In genomic region chr18:8279348-8279747, GRCh38 we compare ENCODE assay signal across 26 cellular contexts.
"Had no signal": no experiment of that assay in that cellular context is flagged by ENCODE, and none has a peak within 500 bp of the region (broad histone marks: within the 10 kb centered on the region; RNA-seq: fewer than 3 reads in every experiment).

No MANE protein-coding gene starts in this region.

- H3K27ac ChIP-seq: coronary artery, esophagus squamous epithelium, gastrocnemius medialis, heart left ventricle, hepatocyte, sigmoid colon, stomach, vagina had no signal

- DNase-seq: dermis blood vessel endothelial cell; effector memory CD4-positive, alpha-beta T cell; erythroblast; esophagus squamous epithelium; gastrocnemius medialis; heart left ventricle; kidney; mesenchymal stem cell; midbrain; naive thymus-derived CD4-positive, alpha-beta T cell; nucleus accumbens; right cardiac atrium; sigmoid colon; stimulated activated CD4-positive, alpha-beta T cell treated with anti-CD3 and anti-CD28 coated beads, Interleukin-2, amount 100 ng/mL, for 24 hours; stimulated activated CD4-positive, alpha-beta T cell treated with anti-CD3 and anti-CD28 coated beads, Interleukin-4, amount 100 ng/mL, for 24 hours; stimulated activated naive CD4-positive, alpha-beta T cell treated with Interleukin-2 at 50 U/mL for 16 hours; stomach; thyroid gland; trophoblast cell had no signal

- H3K36me3 ChIP-seq: esophagus squamous epithelium, gastrocnemius medialis, sigmoid colon, stomach, thyroid gland, vagina had no signal

- H3K4me1 ChIP-seq: esophagus squamous epithelium, sigmoid colon, vagina had no signal

- H3K27me3 ChIP-seq: esophagus squamous epithelium, gastrocnemius medialis, heart left ventricle, hepatocyte, sigmoid colon, stomach, thyroid gland, vagina had no signal

- FAIRE-seq: endometrium, kidney had no signal

- H3K4me3 Mint-ChIP-seq: naive thymus-derived CD4-positive, alpha-beta T cell; nephron; stimulated activated effector memory CD8-positive, alpha-beta T cell treated with anti-CD3 and anti-CD28 coated beads, Interleukin-12 subunit alpha, Interleukin-12 subunit beta, amount 100 ng/mL, for 72 hours had no signal

- H3K4me3 ChIP-seq: coronary artery, esophagus squamous epithelium, gastrocnemius medialis, heart left ventricle, hepatocyte, sigmoid colon, stomach, thyroid gland, vagina had no signal

- H3K4me1 Mint-ChIP-seq: naive thymus-derived CD4-positive, alpha-beta T cell; stimulated activated effector memory CD8-positive, alpha-beta T cell treated with anti-CD3 and anti-CD28 coated beads, Interleukin-12 subunit alpha, Interleukin-12 subunit beta, amount 100 ng/mL, for 72 hours had no signal

- ATAC-seq: gastrocnemius medialis; left lobe of liver; naive thymus-derived CD4-positive, alpha-beta T cell; right cardiac atrium; stimulated activated effector memory CD8-positive, alpha-beta T cell treated with anti-CD3 and anti-CD28 coated beads, Interleukin-12 subunit alpha, Interleukin-12 subunit beta, amount 100 ng/mL, for 72 hours had no signal

- H3K36me3 Mint-ChIP-seq: stimulated activated effector memory CD8-positive, alpha-beta T cell treated with anti-CD3 and anti-CD28 coated beads, Interleukin-12 subunit alpha, Interleukin-12 subunit beta, amount 100 ng/mL, for 72 hours had no signal

- H3K9me3 ChIP-seq: esophagus squamous epithelium, gastrocnemius medialis, heart left ventricle, sigmoid colon, stomach, thyroid gland, vagina had no signal

- H3K9me3 Mint-ChIP-seq: nephron had no signal
